Comparison of ENCODE assay signal across 8 cellular contexts in genomic region chr3:197627160-197627771, GRCh38.
DNase-seq lines count a peak whose midpoint lies in the region; ATAC-seq and TF ChIP-seq lines count a peak whose summit lies in the region.
"Not testable (repeated sequence)": the region's sequence is repeated elsewhere in the genome, so short reads cannot be mapped to it uniquely, and the experiment has no call there.

No MANE protein-coding gene starts in this region.

- H3K27me3 Mint-ChIP-seq in brain; natural killer cell treated with Interleukin-12 subunit alpha and Interleukin-12 subunit beta and Interleukin-15 and Interleukin-18, amount 100 ng/mL, for 72 hours: not testable (repeated sequence)

- ATAC-seq in GM21737 (IDR thresholded peaks at IDR 0.05; ENCODE audit: unreplicated experiment) (peak; percentile 25), HG03342 (IDR thresholded peaks at IDR 0.05; ENCODE audit: unreplicated experiment) (peak; percentile 23), left cardiac atrium (peak; percentile 86 to 95)
- ATAC-seq in natural killer cell treated with Interleukin-12 subunit alpha and Interleukin-12 subunit beta and Interleukin-15 and Interleukin-18, amount 100 ng/mL, for 72 hours, result peak; percentile 66 to 83

- peak overlapping the region; percentile 84 to 92 (median 88) for H3K4me3 Mint-ChIP-seq in brain
- not testable (repeated sequence) for H3K4me3 Mint-ChIP-seq in natural killer cell treated with Interleukin-12 subunit alpha and Interleukin-12 subunit beta and Interleukin-15 and Interleukin-18, amount 100 ng/mL, for 72 hours

- H3K4me2 ChIP-seq in SU-DHL-6 (ENCODE audit: low read depth, low read length, poor library complexity, severe bottlenecking), result peak overlapping the region; percentile 49

- intact Hi-C loops in left cardiac atrium (cut with DNase I), result not testable (repeated sequence)

- not testable (repeated sequence) for TF ChIP-seq CTCF in GM12864 (IDR thresholded peaks at IDR 0.05; ENCODE audit: low read depth, low read length, missing control alignments); SU-DHL-6 (IDR thresholded peaks at IDR 0.05; ENCODE audit: insufficient read depth, low read length, poor library complexity, severe bottlenecking); brain (conservative IDR thresholded peaks at IDR 0.05)

- H3K36me3 Mint-ChIP-seq in brain; natural killer cell treated with Interleukin-12 subunit alpha and Interleukin-12 subunit beta and Interleukin-15 and Interleukin-18, amount 100 ng/mL, for 72 hours: not testable (repeated sequence)

- not testable (repeated sequence) for H3K9me3 ChIP-seq in SU-DHL-6 (ENCODE audit: insufficient read depth, low read length); thymus (ENCODE audit: control insufficient read depth)

- not testable (repeated sequence) for H3K9me2 ChIP-seq in SU-DHL-6 (replicated peaks; ENCODE audit: insufficient read depth, low read length)

- H3K4me1 ChIP-seq in thymus (ENCODE audit: control insufficient read depth, insufficient read depth, low read length), result not testable (repeated sequence)

- not testable (repeated sequence) for H3K9me3 Mint-ChIP-seq in brain; natural killer cell treated with Interleukin-12 subunit alpha and Interleukin-12 subunit beta and Interleukin-15 and Interleukin-18, amount 100 ng/mL, for 72 hours

- H4K20me1 ChIP-seq in SU-DHL-6 (ENCODE audit: low read depth, low read length), result not testable (repeated sequence)

- not testable (repeated sequence) for H3K79me2 ChIP-seq in SU-DHL-6 (ENCODE audit: insufficient read depth, low read length)

- H3K4me3 ChIP-seq in GM12864 (ENCODE audit: low read depth, low read length) (peak overlapping the region; percentile 76), SU-DHL-6 (ENCODE audit: insufficient read depth, low read length, poor library complexity, severe bottlenecking) (peak overlapping the region; percentile 63), thymus (ENCODE audit: low read length) (peak overlapping the region; percentile 58)

- H3K4me1 Mint-ChIP-seq in brain, result peaks cover 18% of the 10 kb centered on the region
- H3K4me1 Mint-ChIP-seq in natural killer cell treated with Interleukin-12 subunit alpha and Interleukin-12 subunit beta and Interleukin-15 and Interleukin-18, amount 100 ng/mL, for 72 hours (ENCODE audit: low read depth in 2 of 2), result not testable (repeated sequence)

- H3K27me3 ChIP-seq in SU-DHL-6 (ENCODE audit: low read length); thymus (ENCODE audit: control insufficient read depth, insufficient read depth): not testable (repeated sequence)

- H3K9ac ChIP-seq in SU-DHL-6 (ENCODE audit: low read length), result peak overlapping the region; percentile 66

- H2AFZ ChIP-seq in SU-DHL-6 (ENCODE audit: low read depth, low read length, severe bottlenecking), result not testable (repeated sequence)

- 1% methylated on average over 11 of the region's 67 CpGs for WGBS in thymus

- peak overlapping the region in 2 of 5 experiments; percentile 78 to 84 for H3K27ac Mint-ChIP-seq in brain
- H3K27ac Mint-ChIP-seq in natural killer cell treated with Interleukin-12 subunit alpha and Interleukin-12 subunit beta and Interleukin-15 and Interleukin-18, amount 100 ng/mL, for 72 hours, result peak overlapping the region in 1 of 2 donors; percentile 35

- DNase-seq in GM12864 (ENCODE audit: low read depth); natural killer cell treated with Interleukin-12 subunit alpha and Interleukin-12 subunit beta and Interleukin-15 and Interleukin-18, amount 100 ng/mL, for 72 hours (ENCODE audit: low spot score): not testable (repeated sequence)
- DNase-seq in left cardiac atrium, result peak; percentile 50

- not testable (repeated sequence) for H3K36me3 ChIP-seq in SU-DHL-6 (ENCODE audit: low read length); thymus (ENCODE audit: control insufficient read depth, insufficient read depth)

- H3F3A ChIP-seq in SU-DHL-6 (ENCODE audit: insufficient read depth), result not testable (repeated sequence)

- not testable (repeated sequence) for H3K27ac ChIP-seq in SU-DHL-6 (ENCODE audit: low read depth, low read length)
- H3K27ac ChIP-seq in thymus (ENCODE audit: low read depth), result peak overlapping the region; percentile 60

Comparison
In these comparisons a context has a peak if more than half of its experiments do, and no peak if none do; other contexts are left out.
1. ATAC-seq: peak in every context shown above with its lines; median percentile 90 in left cardiac atrium; 74 in natural killer cell treated with Interleukin-12 subunit alpha and Interleukin-12 subunit beta and Interleukin-15 and Interleukin-18, amount 100 ng/mL, for 72 hours; 25 in GM21737; 23 in HG03342.